ENCODE assay signal across 17 cellular contexts in the genomic region with DNA sequence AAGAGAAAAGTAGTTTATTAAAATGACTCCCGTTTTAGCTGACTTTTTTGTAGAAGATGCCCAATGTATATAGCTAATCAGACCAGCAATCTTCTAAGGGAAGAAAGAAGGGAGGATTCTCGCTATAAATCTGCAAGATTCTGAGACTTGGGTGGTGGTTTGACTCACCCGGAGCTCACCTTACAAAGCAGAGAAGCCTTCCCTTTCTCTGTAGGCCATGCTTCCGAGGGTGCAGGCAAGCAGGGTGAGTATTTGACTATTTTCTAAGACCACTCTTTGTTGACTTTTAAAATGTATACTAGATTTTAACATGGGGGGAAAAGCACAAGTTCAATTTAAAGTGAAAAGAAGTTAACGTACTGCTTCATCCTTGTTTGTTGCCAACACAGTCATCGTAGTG. TPM values are rescaled to one million over a fixed set of nuclear protein-coding genes. Genes with fewer than 3 reads are reported as not detected.
"Had no signal": no experiment of that assay in that cellular context is flagged by ENCODE, and none has a peak within 500 bp of the region (broad histone marks: within the 10 kb centered on the region; RNA-seq: fewer than 3 reads in every experiment).

No MANE protein-coding gene starts in this region.

- H3K27ac Mint-ChIP-seq: activated naive CD4-positive, alpha-beta T cell treated with anti-CD3 and anti-CD28 coated beads for 36 hours had no signal

- H3K27ac ChIP-seq: coronary artery, heart right ventricle, lower lobe of right lung, right atrium auricular region, tibial nerve had no signal

- DNase-seq: activated CD8-positive, alpha-beta memory T cell treated with anti-CD3 and anti-CD28 coated beads, Interleukin-2, amount 50 U/mL, for 4 hours; activated naive CD4-positive, alpha-beta T cell treated with anti-CD3 and anti-CD28 coated beads for 36 hours; caudate nucleus; effector CD8-positive, alpha-beta T cell; heart right ventricle; kidney glomerular epithelial cell; lower lobe of right lung; midbrain; naive B cell; nucleus accumbens; small intestine had no signal

- FAIRE-seq: frontal cortex, small intestine had no signal

- H3K9me3 ChIP-seq: heart right ventricle, lower lobe of right lung, right atrium auricular region, tibial nerve had no signal

- H3K9me3 Mint-ChIP-seq: activated naive CD4-positive, alpha-beta T cell treated with anti-CD3 and anti-CD28 coated beads for 36 hours had no signal

- H3K4me3 Mint-ChIP-seq: activated naive CD4-positive, alpha-beta T cell treated with anti-CD3 and anti-CD28 coated beads for 36 hours had no signal

- ATAC-seq: heart right ventricle, lower lobe of right lung had no signal

- H3K36me3 ChIP-seq: heart right ventricle, lower lobe of right lung, right atrium auricular region, tibial nerve had no signal

- H3K4me3 ChIP-seq: coronary artery, heart right ventricle, lower lobe of right lung, right atrium auricular region, tibial nerve had no signal

RNA-seq across cellular contexts. Expression of gene OLIG3, which starts 2.7 kb away (rescaled TPM):
- total RNA-seq: activated naive CD4-positive, alpha-beta T cell treated with anti-CD3 and anti-CD28 coated beads for 36 hours; fibroblast of lung; frontal cortex; heart right ventricle; lower lobe of right lung; posterior vena cava; right atrium auricular region; tibial nerve had no signal
- polyA plus RNA-seq: fibroblast of lung, heart right ventricle, small intestine had no signal
